ENCODE assay signal across 8 cellular contexts in genomic region chr10:43606323-43607198, GRCh38. TPM values are rescaled to one million over a fixed set of nuclear protein-coding genes. Genes with fewer than 3 reads are reported as not detected.
DNase-seq lines count a peak whose midpoint lies in the region; ATAC-seq and TF ChIP-seq lines count a peak whose summit lies in the region.

Gene ZNF485, plus strand, starts transcription at chr10:43606438. Its CDS starts 613 bp downstream, at chr10:43607051.

- H3K4me1 Mint-ChIP-seq in activated naive CD8-positive, alpha-beta T cell treated with anti-CD3 and anti-CD28 coated beads for 36 hours: peaks cover 20% of the 10 kb centered on the region

- H3K4me1 ChIP-seq in ovary (ENCODE audit: insufficient read depth): peaks cover 2% of the 10 kb centered on the region
- H3K4me1 ChIP-seq in thyroid gland: peaks cover 0 to 3% of the 10 kb centered on the region in 2 donors

- H3K9me3 ChIP-seq in ovary (no peaks in the 10 kb centered on the region), thyroid gland (no peaks in the 10 kb centered on the region)

- ATAC-seq in GM21723 (IDR thresholded peaks at IDR 0.05; ENCODE audit: unreplicated experiment) (peak; percentile 99), Right ventricle myocardium superior (ENCODE audit: poor library complexity) (peak; percentile 99)

- intact Hi-C loops in Right ventricle myocardium superior (cut with DNase I): no loop called here
- intact Hi-C loops in ovary (cut with DNase I): no loop called here
- intact Hi-C loops in thyroid gland (cut with DNase I): loop anchor here (5.0 kb wide), 1 partner anchor 34 kb away; the partner anchor contains the start of gene ZNF239

- H3K27ac ChIP-seq in ovary: peak within 1 kb of the TSS in 1 of 2 donors; percentile 49
- H3K27ac ChIP-seq in thyroid gland: peak within 1 kb of the TSS in 2 of 3 donors; percentile 32 to 58

- no peaks in the 10 kb centered on the region for H3K27me3 Mint-ChIP-seq in activated naive CD8-positive, alpha-beta T cell treated with anti-CD3 and anti-CD28 coated beads for 36 hours

- TF ChIP-seq CTCF in ovary (IDR thresholded peaks at IDR 0.05) (no peak), thyroid gland (IDR thresholded peaks at IDR 0.05) (no peak)

- H3K9me3 Mint-ChIP-seq in activated naive CD8-positive, alpha-beta T cell treated with anti-CD3 and anti-CD28 coated beads for 36 hours: peaks cover 21% of the 10 kb centered on the region

- H3K27me3 ChIP-seq in ovary (no peaks in the 10 kb centered on the region), thyroid gland (no peaks in the 10 kb centered on the region)

- peak within 1 kb of the TSS; percentile 88 for H3K27ac Mint-ChIP-seq in activated naive CD8-positive, alpha-beta T cell treated with anti-CD3 and anti-CD28 coated beads for 36 hours

- H3K4me3 Mint-ChIP-seq in activated naive CD8-positive, alpha-beta T cell treated with anti-CD3 and anti-CD28 coated beads for 36 hours: peak within 1 kb of the TSS; percentile 83

- no peak for TF ChIP-seq EP300 in ovary (IDR thresholded peaks at IDR 0.05)

- H3K36me3 ChIP-seq in ovary: no peaks in the 10 kb centered on the region
- no peaks in the 10 kb centered on the region for H3K36me3 ChIP-seq in thyroid gland

- 2% methylated on average over 56 to 58 of the region's 58 CpGs for WGBS in ovary, 3 donors
- WGBS in thyroid gland, 2 donors: 3 to 12% methylated on average over 12 to 29 of the region's 58 CpGs

- peak within 1 kb of the TSS; percentile 82 for H3K4me3 ChIP-seq in ovary
- H3K4me3 ChIP-seq in thyroid gland (replicated peaks in 1 of 3): peak within 1 kb of the TSS; percentile 68 to 73 (median 68)

- TF ChIP-seq POLR2A in ovary (IDR thresholded peaks at IDR 0.05): no peak
- peak in 1 of 2 donors; percentile 41 for TF ChIP-seq POLR2A in thyroid gland (IDR thresholded peaks at IDR 0.05)

- H3K36me3 Mint-ChIP-seq in activated naive CD8-positive, alpha-beta T cell treated with anti-CD3 and anti-CD28 coated beads for 36 hours: peaks cover 48% of the 10 kb centered on the region

- peak; percentile 70 for DNase-seq in EH (ENCODE audit: low read depth)
- peak; percentile 23 for DNase-seq in KG1 (lab: John Stamatoyannopoulos, UW)
- DNase-seq in SKM-1 (lab: John Stamatoyannopoulos, UW; ENCODE audit: unreplicated experiment): peak; percentile 33
- DNase-seq in activated naive CD8-positive, alpha-beta T cell treated with anti-CD3 and anti-CD28 coated beads for 36 hours: peak; percentile 75
- DNase-seq in Right ventricle myocardium superior: peak; percentile 88
- peak; percentile 67 to 83 (median 79) for DNase-seq in ovary
- DNase-seq in thyroid gland: peak; percentile 66 to 71

RNA-seq across cellular contexts. Expression of gene ZNF485, which starts in this region (rescaled TPM):
- total RNA-seq in activated naive CD8-positive, alpha-beta T cell treated with anti-CD3 and anti-CD28 coated beads for 36 hours: 1 to 10 TPM; 7.4 to 9.6 TPM
- total RNA-seq in Right ventricle myocardium superior: 1.4 TPM
- total RNA-seq in ovary: 1 to 10 TPM; 2.5 to 8.3 (median 4.5) TPM
- polyA plus RNA-seq in ovary: 1 to 10 TPM; 2.0 to 3.0 TPM
- 1 to 10 TPM; 1.5 to 3.3 (median 2.2) TPM for total RNA-seq in thyroid gland

Comparison
In these comparisons a context has a peak if more than half of its experiments do, and no peak if none do; other contexts are left out.
1. DNase-seq: peak in every context shown above with its lines; median percentile 88 in Right ventricle myocardium superior; 79 in ovary; 75 in activated naive CD8-positive, alpha-beta T cell treated with anti-CD3 and anti-CD28 coated beads for 36 hours; 70 in EH; 68 in thyroid gland; 33 in SKM-1; 23 in KG1.